31 cellular contexts compared by ENCODE assay signal in genomic region chr10:121811386-121811785, GRCh38.
"Had no signal": no experiment of that assay in that cellular context is flagged by ENCODE, and none has a peak within 500 bp of the region (broad histone marks: within the 10 kb centered on the region; RNA-seq: fewer than 3 reads in every experiment).

No MANE protein-coding gene starts in this region.

- H3K4me1 ChIP-seq: ascending aorta, breast epithelium, colonic mucosa, esophagus muscularis mucosa, foreskin keratinocyte had no signal

- H3K27me3 ChIP-seq: ascending aorta, breast epithelium, cardiac muscle cell, colonic mucosa, dorsolateral prefrontal cortex, esophagus muscularis mucosa, foreskin keratinocyte, gastrocnemius medialis had no signal

- ATAC-seq: activated CD4-positive, alpha-beta T cell treated with anti-CD3 and anti-CD28 coated beads for 36 hours; activated CD8-positive, alpha-beta memory T cell treated with anti-CD3 and anti-CD28 coated beads, Interleukin-2, amount 10 ng/mL, durations not matched to agents 7 days and 5 days; activated CD8-positive, alpha-beta T cell treated with anti-CD3 and anti-CD28 coated beads, Interleukin-2, amount 10 ng/mL, durations not matched to agents 7 days and 5 days; activated naive CD8-positive, alpha-beta T cell treated with anti-CD3 and anti-CD28 coated beads, Interleukin-2, amount 50 U/mL, for 24 hours; foreskin keratinocyte; gastrocnemius medialis; T-helper 17 cell had no signal

- H3K36me3 ChIP-seq: ascending aorta, breast epithelium, cardiac muscle cell, colonic mucosa, gastrocnemius medialis had no signal

- DNase-seq: activated CD4-positive, alpha-beta memory T cell treated with anti-CD3 and anti-CD28 coated beads for 36 hours; activated CD4-positive, alpha-beta T cell treated with anti-CD3 and anti-CD28 coated beads for 36 hours; activated CD4-positive, alpha-beta T cell treated with anti-CD3 and anti-CD28 coated beads, Interleukin-2, amount 10 ng/mL, durations not matched to agents 24 days and 14 days; activated CD4-positive, CD25-positive, alpha-beta regulatory T cell; activated CD4-positive, CD25-positive, alpha-beta regulatory T cell treated with anti-CD3 and anti-CD28 coated beads, Interleukin-2, amount 50 U/mL, for 72 hours; activated CD8-positive, alpha-beta memory T cell treated with anti-CD3 and anti-CD28 coated beads, Interleukin-2, amount 10 ng/mL, durations not matched to agents 7 days and 5 days; activated CD8-positive, alpha-beta memory T cell treated with anti-CD3 and anti-CD28 coated beads, Interleukin-2, amount 50 U/mL, for 4 hours; activated CD8-positive, alpha-beta T cell treated with anti-CD3 and anti-CD28 coated beads, Interleukin-2, amount 10 ng/mL, durations not matched to agents 7 days and 5 days; activated effector memory CD4-positive, alpha-beta T cell treated with anti-CD3 and anti-CD28 coated beads, Interleukin-2, amount 50 U/mL, for 16 hours; activated naive CD4-positive, alpha-beta T cell treated with anti-CD3 and anti-CD28 coated beads for 36 hours; activated naive CD8-positive, alpha-beta T cell treated with anti-CD3 and anti-CD28 coated beads for 36 hours; activated naive CD8-positive, alpha-beta T cell treated with anti-CD3 and anti-CD28 coated beads, Interleukin-2, amount 50 U/mL, for 24 hours; activated T-cell treated with anti-CD3 and anti-CD28 coated beads, Interleukin-2, amount 50 U/mL, for 1 hour; activated T-cell treated with anti-CD3 and anti-CD28 coated beads, Interleukin-2, amount 50 U/mL, for 48 hours; central memory CD4-positive, alpha-beta T cell; cerebellar nuclear complex; colonic mucosa; dorsolateral prefrontal cortex; effector memory CD4-positive, alpha-beta T cell; endodermal cell; erythroblast; foreskin keratinocyte; gastrocnemius medialis; glutamatergic neuron; T-helper 1 cell; T-helper 17 cell; T1000 had no signal

- H3K27ac ChIP-seq: ascending aorta, breast epithelium, cardiac muscle cell, colonic mucosa, dorsolateral prefrontal cortex, esophagus muscularis mucosa, foreskin keratinocyte, gastrocnemius medialis had no signal

- H3K9me3 ChIP-seq: ascending aorta, breast epithelium, colonic mucosa, esophagus muscularis mucosa, gastrocnemius medialis had no signal

- H3K4me3 ChIP-seq: ascending aorta, breast epithelium, cardiac muscle cell, colonic mucosa, dorsolateral prefrontal cortex, esophagus muscularis mucosa, gastrocnemius medialis had no signal
